In genomic region chr16:74984670-74985411, GRCh38 we compare ENCODE assay signal across 8 cellular contexts. TPM values are rescaled to one million over a fixed set of nuclear protein-coding genes. Genes with fewer than 3 reads are reported as not detected.
DNase-seq lines count a peak whose midpoint lies in the region; ATAC-seq and TF ChIP-seq lines count a peak whose summit lies in the region.

WDR59 (minus strand) TSS chr16:74985123; CDS start chr16:74985017, 106 bp downstream.

- peak within 1 kb of the TSS; percentile 14 for H2AK5ac ChIP-seq in trophoblast cell (ENCODE audit: low read length)

- H4K8ac ChIP-seq in trophoblast cell (ENCODE audit: low read depth, low read length) = peak within 1 kb of the TSS; percentile 80

- H2BK120ac ChIP-seq in trophoblast cell (ENCODE audit: insufficient read depth, low read length, poor library complexity) = peak within 1 kb of the TSS; percentile 58

- peaks cover 6% of the 10 kb centered on the region for H3K79me2 ChIP-seq in trophoblast cell (ENCODE audit: control insufficient read depth, insufficient read depth, low read length, poor library complexity)

- peak within 1 kb of the TSS; percentile 71 for H4K91ac ChIP-seq in trophoblast cell (ENCODE audit: low read depth, low read length)

- H3K9me3 ChIP-seq in adipocyte (ENCODE audit: control insufficient read depth, low read length) = no peaks in the 10 kb centered on the region
- no peaks in the 10 kb centered on the region for H3K9me3 ChIP-seq in cardiac muscle cell (ENCODE audit: low read depth)
- peaks cover 3% of the 10 kb centered on the region for H3K9me3 ChIP-seq in trophoblast cell (ENCODE audit: insufficient read depth, low read depth, low read length)
- no peaks in the 10 kb centered on the region for H3K9me3 ChIP-seq in transverse colon

- H4K12ac ChIP-seq in trophoblast cell (ENCODE audit: low read depth, low read length) = peak within 1 kb of the TSS; percentile 45

- intact Hi-C loops in transverse colon (cut with DNase I; ENCODE audit: low total_unique reads) = no loop called here

- peak; percentile 100 for ATAC-seq in HG02798 (IDR thresholded peaks at IDR 0.05; ENCODE audit: poor library complexity, unreplicated experiment)

- no peak within 1 kb of the TSS for H2BK12ac ChIP-seq in trophoblast cell (ENCODE audit: low read length)

- TF ChIP-seq EP300 in transverse colon (IDR thresholded peaks at IDR 0.05; ENCODE audit: low read depth) = no peak

- H2AFZ ChIP-seq in trophoblast cell (ENCODE audit: insufficient read depth, low read length, poor library complexity) = peak within 1 kb of the TSS; percentile 58

- H3K18ac ChIP-seq in trophoblast cell (ENCODE audit: low read length) = peak within 1 kb of the TSS; percentile 27

- peak within 1 kb of the TSS; percentile 55 for H3K27ac ChIP-seq in cardiac muscle cell
- H3K27ac ChIP-seq in trophoblast cell (ENCODE audit: low read depth, low read length) = no peak within 1 kb of the TSS
- peak within 1 kb of the TSS; percentile 82 to 90 (median 86) for H3K27ac ChIP-seq in transverse colon

- peak within 1 kb of the TSS; percentile 98 for H3K4me2 ChIP-seq in trophoblast cell (ENCODE audit: low read length)

- TF ChIP-seq CTCF in GM12875 (IDR thresholded peaks at IDR 0.05; ENCODE audit: borderline replicate concordance, insufficient read depth, low read depth, low read length) (no peak), cardiac muscle cell (IDR thresholded peaks at IDR 0.05; ENCODE audit: low read depth, low read length) (no peak), transverse colon (IDR thresholded peaks at IDR 0.05) (no peak)

- peak within 1 kb of the TSS; percentile 86 for H3K14ac ChIP-seq in trophoblast cell (ENCODE audit: low read length)

- H3K4me3 ChIP-seq in GM12875 (ENCODE audit: low read depth, low read length) (peak within 1 kb of the TSS; percentile 87), adipocyte (ENCODE audit: low read length) (peak within 1 kb of the TSS; percentile 85), cardiac muscle cell (peak within 1 kb of the TSS; percentile 89), trophoblast cell (ENCODE audit: low read depth, low read length) (peak within 1 kb of the TSS; percentile 96), transverse colon (peak within 1 kb of the TSS; percentile 94 to 99 (median 96))

- peak within 1 kb of the TSS; percentile 96 for H3K4ac ChIP-seq in trophoblast cell (ENCODE audit: low read depth, low read length)

- H3K4me1 ChIP-seq in adipocyte (ENCODE audit: control insufficient read depth, insufficient read depth, low read length) (no peaks in the 10 kb centered on the region), cardiac muscle cell (ENCODE audit: low read depth) (no peaks in the 10 kb centered on the region), trophoblast cell (ENCODE audit: control insufficient read depth in 1 of 2, insufficient read depth in 2 of 2, low read length in 2 of 2) (peaks cover 2 to 4% of the 10 kb centered on the region in 2 experiments), transverse colon (peaks cover 0 to 19% (median 8%) of the 10 kb centered on the region in 4 donors)

- H3K36me3 ChIP-seq in adipocyte (ENCODE audit: control insufficient read depth, insufficient read depth, low read length, severe bottlenecking) = no peaks in the 10 kb centered on the region
- H3K36me3 ChIP-seq in cardiac muscle cell = no peaks in the 10 kb centered on the region
- peaks cover 2 to 3% of the 10 kb centered on the region in 2 experiments for H3K36me3 ChIP-seq in trophoblast cell (ENCODE audit: control insufficient read depth in 1 of 2, insufficient read depth in 2 of 2, low read length in 2 of 2)
- no peaks in the 10 kb centered on the region for H3K36me3 ChIP-seq in transverse colon

- WGBS in trophoblast cell (ENCODE audit: extremely low coverage, insufficient coverage, insufficient read length) = no CpG with 5 or more reads among the region's 61 CpGs
- WGBS in transverse colon (ENCODE audit: low coverage in 1 of 2), 2 donors = 1% methylated on average over 46 of the region's 61 CpGs; no CpG with 5 or more reads in 1 of the 2 donors

- TF ChIP-seq POLR2A in transverse colon (IDR thresholded peaks at IDR 0.05) = peak; percentile 70

- H3K27me3 ChIP-seq in adipocyte (replicated peaks; ENCODE audit: control insufficient read depth, insufficient read depth, low read length) (no peaks in the 10 kb centered on the region), cardiac muscle cell (no peaks in the 10 kb centered on the region), trophoblast cell (ENCODE audit: insufficient read depth, low read length) (no peaks in the 10 kb centered on the region), transverse colon (no peaks in the 10 kb centered on the region)

- peak within 1 kb of the TSS; percentile 69 for H2BK5ac ChIP-seq in trophoblast cell (ENCODE audit: low read depth, low read length, poor library complexity)

- DNase-seq in NCI-H1436 (lab: John Stamatoyannopoulos, UW) (peak; percentile 99), T follicular helper cell (ENCODE audit: low read depth) (peak; percentile 99), adipocyte (ENCODE audit: low read depth) (peak; percentile 100), cardiac muscle cell (ENCODE audit: low read depth in 1 of 2, low spot score in 1 of 2) (peak; percentile 99 to 100), trophoblast cell (peak; percentile 100), transverse colon (peak; percentile 100)

- H3K79me1 ChIP-seq in trophoblast cell (ENCODE audit: low read length) = peaks cover 6% of the 10 kb centered on the region

- in situ Hi-C loops in transverse colon (cut with MboI; ENCODE audit: low pct_ligation_motif_present in 1 of 4, low pct_unique_long_range_greater_than_20kb in 1 of 4, low sequenced_read_pairs in 3 of 4) = loop anchor here in 1 of 4 donors (25.0 kb wide), 1 partner anchor 402 kb away; no protein-coding TSS in a partner anchor

- H3K9ac ChIP-seq in adipocyte (ENCODE audit: low read length) (peak within 1 kb of the TSS; percentile 89), trophoblast cell (ENCODE audit: low read length) (peak within 1 kb of the TSS; percentile 83)

- H3K23ac ChIP-seq in trophoblast cell (ENCODE audit: low read length) = no peak within 1 kb of the TSS

RNA-seq across cellular contexts. Expression of gene WDR59, which starts in this region (rescaled TPM):
- total RNA-seq in cardiac muscle cell (26.9 and 51.1 TPM in 2 replicates), transverse colon (100 to 1,000 TPM in 1 of 4 donors, 10 to 100 TPM in 3; 29.1 to 112 (median 42.6) TPM)
- 46.3 and 58.0 TPM in 2 replicates for polyA plus RNA-seq in cardiac muscle cell
- polyA plus RNA-seq in trophoblast cell (2013) = 33.8 and 36.1 TPM in 2 replicates
